Comparison of ENCODE assay signal across 8 cellular contexts in genomic region chr6:111823831-111824607, GRCh38. TPM values are rescaled to one million over a fixed set of nuclear protein-coding genes. Genes with fewer than 3 reads are reported as not detected.
DNase-seq lines count a peak whose midpoint lies in the region; ATAC-seq and TF ChIP-seq lines count a peak whose summit lies in the region.

No MANE protein-coding gene starts in this region.

- H3K4me2 ChIP-seq in osteoblast (ENCODE audit: insufficient read depth, low read length): peak overlapping the region; percentile 65

- H4K20me1 ChIP-seq in osteoblast (ENCODE audit: insufficient read depth, low read length): peaks cover 2% of the 10 kb centered on the region

- peak; percentile 82 for ATAC-seq in central memory CD8-positive, alpha-beta T cell (replicated peaks; ENCODE audit: extremely low read depth, poor library complexity, severe bottlenecking)
- no peak for ATAC-seq in HG03196 (IDR thresholded peaks at IDR 0.05; ENCODE audit: unreplicated experiment)

- H3K9me3 Mint-ChIP-seq in central memory CD8-positive, alpha-beta T cell: no peaks in the 10 kb centered on the region

- no peaks in the 10 kb centered on the region for H3K27me3 Mint-ChIP-seq in central memory CD8-positive, alpha-beta T cell

- H3K4me3 Mint-ChIP-seq in central memory CD8-positive, alpha-beta T cell: peak overlapping the region; percentile 61

- DNase-seq in EH (ENCODE audit: low read depth): peak; percentile 85
- DNase-seq in HT1080 (ENCODE audit: low read depth): peak; percentile 55
- no peak for DNase-seq in central memory CD8-positive, alpha-beta T cell (ENCODE audit: low spot score in 2 of 2)
- DNase-seq in osteoblast (ENCODE audit: insufficient read length, low spot score, missing footprints): peak; percentile 90
- DNase-seq in NCI-H345 treated with DMSO at 0.1 percent for 48 hours (lab: John Stamatoyannopoulos, UW; ENCODE audit: unreplicated experiment): no peak
- no peak for DNase-seq in kidney glomerular epithelial cell (lab: John Stamatoyannopoulos, UW)
- DNase-seq in DMS53 (lab: John Stamatoyannopoulos, UW): no peak

- no peak overlapping the region for H2AFZ ChIP-seq in osteoblast (ENCODE audit: low read length)

- peaks cover 15% of the 10 kb centered on the region for H3K36me3 Mint-ChIP-seq in central memory CD8-positive, alpha-beta T cell (ENCODE audit: insufficient read depth)

- no peaks in the 10 kb centered on the region for H3K9me3 ChIP-seq in osteoblast (ENCODE audit: low read depth, low read length)

- no peak for TF ChIP-seq CTCF in osteoblast (IDR thresholded peaks at IDR 0.05; ENCODE audit: extremely low read depth, low read depth, low read length)

- H3K27ac ChIP-seq in osteoblast (ENCODE audit: low read depth, low read length): peak overlapping the region; percentile 86

- peaks cover 61% of the 10 kb centered on the region for H3K79me2 ChIP-seq in osteoblast (ENCODE audit: insufficient read depth, low read length)

- peaks cover 57% of the 10 kb centered on the region for H3K4me1 Mint-ChIP-seq in central memory CD8-positive, alpha-beta T cell

- peak overlapping the region; percentile 48 for H3K4me3 ChIP-seq in osteoblast (ENCODE audit: insufficient read depth, low read length)

- peak overlapping the region; percentile 76 for H3K27ac Mint-ChIP-seq in central memory CD8-positive, alpha-beta T cell (ENCODE audit: low read depth)

- H3K4me1 ChIP-seq in osteoblast (ENCODE audit: insufficient read depth, low read length): peaks cover 26% of the 10 kb centered on the region

- H3K27me3 ChIP-seq in osteoblast (ENCODE audit: insufficient read depth, low read length): no peaks in the 10 kb centered on the region

- peaks cover 6% of the 10 kb centered on the region for H3K36me3 ChIP-seq in osteoblast (ENCODE audit: insufficient read depth, low read length)

RNA-seq across cellular contexts. Expression of gene FYN, which starts 49.2 kb away (rescaled TPM):
- 50.2 and 54.8 TPM in 2 replicates for total RNA-seq in HT1080 (2014; rRNA removed; shearing (Covaris generic))
- 76.1 and 85.4 TPM in 2 replicates for polyA plus RNA-seq in HT1080 (2015; cell fraction: cytosol; rRNA removed)
- polyA plus RNA-seq in HT1080 (2015; cell fraction: nucleus; rRNA removed): 88.9 and 93.9 TPM in 2 replicates
- 104 and 106 TPM in 2 replicates for total RNA-seq in osteoblast

Comparison
In these comparisons a context has a peak if more than half of its experiments do, and no peak if none do; other contexts are left out.
1. DNase-seq: peak in EH (single experiment), HT1080 (single experiment) and osteoblast (single experiment); none in central memory CD8-positive, alpha-beta T cell (0 of 2), NCI-H345 treated with DMSO at 0.1 percent for 48 hours (single experiment), kidney glomerular epithelial cell (single experiment) and DMS53 (single experiment).